In genomic region chr20:2973574-2973973, GRCh38 we compare ENCODE assay signal across 17 cellular contexts.
"Had no signal": no experiment of that assay in that cellular context is flagged by ENCODE, and none has a peak within 500 bp of the region (broad histone marks: within the 10 kb centered on the region; RNA-seq: fewer than 3 reads in every experiment).

No MANE protein-coding gene starts in this region.

- FAIRE-seq: endometrium, small intestine had no signal

- H3K4me1 ChIP-seq: esophagus muscularis mucosa, gastrocnemius medialis, heart right ventricle, stomach had no signal

- H3K27me3 ChIP-seq: esophagus muscularis mucosa, gastrocnemius medialis, heart right ventricle, stomach had no signal

- ATAC-seq: gastrocnemius medialis, heart right ventricle, left lobe of liver, natural killer cell had no signal

- H3K4me3 ChIP-seq: esophagus muscularis mucosa, gastrocnemius medialis, heart right ventricle, stomach, thoracic aorta had no signal

- H3K27ac ChIP-seq: esophagus muscularis mucosa, gastrocnemius medialis, heart right ventricle, stomach, thoracic aorta had no signal

- H3K9me3 ChIP-seq: esophagus muscularis mucosa, gastrocnemius medialis, heart right ventricle, stomach, thoracic aorta had no signal

- DNase-seq: effector memory CD4-positive, alpha-beta T cell; gastrocnemius medialis; heart right ventricle; hypothalamus; islet precursor cell; mammary epithelial cell; natural killer cell; small intestine; stimulated activated CD4-positive, alpha-beta T cell treated with anti-CD3 and anti-CD28 coated beads, Interleukin-12 subunit alpha, Interleukin-12 subunit beta, amount 100 ng/mL, for 4 hours; stimulated activated naive CD4-positive, alpha-beta T cell; stomach; substantia nigra; trophoblast cell had no signal
